In genomic region chr6:36547646-36548400, GRCh38 we compare ENCODE assay signal across 8 cellular contexts. TPM values are rescaled to one million over a fixed set of nuclear protein-coding genes. Genes with fewer than 3 reads are reported as not detected.
DNase-seq lines count a peak whose midpoint lies in the region; ATAC-seq and TF ChIP-seq lines count a peak whose summit lies in the region.

No MANE protein-coding gene starts in this region.

- H3K27me3 ChIP-seq in ACC112 (ENCODE audit: insufficient read depth, low read length) (no peaks in the 10 kb centered on the region), body of pancreas (no peaks in the 10 kb centered on the region), mucosa of stomach (ENCODE audit: control insufficient read depth, insufficient read depth, low read length) (no peaks in the 10 kb centered on the region)

- peak overlapping the region; percentile 99 for H3K9ac ChIP-seq in mucosa of stomach (ENCODE audit: low read length)

- H3K9me3 ChIP-seq in body of pancreas (no peaks in the 10 kb centered on the region), mucosa of stomach (ENCODE audit: control insufficient read depth, low read length) (no peaks in the 10 kb centered on the region)

- peak overlapping the region; percentile 60 for H2AFZ ChIP-seq in ACC112 (ENCODE audit: low read length, unreplicated experiment)

- no peaks in the 10 kb centered on the region for H3K36me3 ChIP-seq in ACC112 (ENCODE audit: insufficient read depth, low read length)
- H3K36me3 ChIP-seq in body of pancreas (replicated peaks in 1 of 2; ENCODE audit: insufficient read depth in 1 of 2, low read depth in 2 of 2) = no peaks in the 10 kb centered on the region
- no peaks in the 10 kb centered on the region for H3K36me3 ChIP-seq in mucosa of stomach (ENCODE audit: control insufficient read depth, insufficient read depth, low read length)

- TF ChIP-seq CTCF in body of pancreas (IDR thresholded peaks at IDR 0.05) = no peak

- ATAC-seq in body of pancreas = no peak
- no peak for ATAC-seq in HG02798 (IDR thresholded peaks at IDR 0.05; ENCODE audit: poor library complexity, unreplicated experiment)

- H3K4me3 ChIP-seq in ACC112 (ENCODE audit: low read depth, low read length) = peak overlapping the region; percentile 83
- H3K4me3 ChIP-seq in Jurkat, Clone E6-1 (ENCODE audit: low read length) = peak overlapping the region; percentile 76
- no peak overlapping the region for H3K4me3 ChIP-seq in body of pancreas
- H3K4me3 ChIP-seq in mucosa of stomach (ENCODE audit: low read length) = peak overlapping the region; percentile 90

- H3K79me2 ChIP-seq in ACC112 (ENCODE audit: control insufficient read depth, insufficient read depth, low read length, unreplicated experiment) = peaks cover 39% of the 10 kb centered on the region

- DNase-seq in Jurkat, Clone E6-1 (ENCODE audit: low read depth, low spot score) = no peak
- DNase-seq in body of pancreas (no peak), NCI-H1092 treated with DMSO at 0.1 percent for 48 hours (lab: John Stamatoyannopoulos, UW) (no peak), NCI-H2171 (lab: John Stamatoyannopoulos, UW) (no peak), NCI-H526 (lab: John Stamatoyannopoulos, UW) (no peak)

- WGBS in body of pancreas, 2 donors = 56 to 61% methylated on average over 13 of the region's 13 CpGs

- H3K27ac ChIP-seq in ACC112 (ENCODE audit: low read depth, low read length) (no peak overlapping the region), body of pancreas (peak overlapping the region in 3 of 4 donors; percentile 89 to 92 (median 92))

- intact Hi-C loops in body of pancreas (cut with DNase I) = no loop called here

- TF ChIP-seq POLR2A in body of pancreas (IDR thresholded peaks at IDR 0.05) = no peak

- H3K4me1 ChIP-seq in ACC112 (ENCODE audit: control insufficient read depth, insufficient read depth, low read length, unreplicated experiment) (peaks cover 25% of the 10 kb centered on the region), body of pancreas (peaks cover 33% of the 10 kb centered on the region), mucosa of stomach (ENCODE audit: control insufficient read depth, insufficient read depth, low read length) (peaks cover 20% of the 10 kb centered on the region)

RNA-seq across cellular contexts. Expression of gene STK38, which starts 0.5 kb away (rescaled TPM):
- 27.3 TPM for polyA plus RNA-seq in Jurkat, Clone E6-1 (2012; ENCODE audit: insufficient read depth, insufficient read length)
- 10 to 100 TPM; 11.9 to 16.2 TPM for total RNA-seq in body of pancreas

RNA-seq across cellular contexts. Expression of gene SRSF3, which starts 46.3 kb away (rescaled TPM):
- 867 TPM for polyA plus RNA-seq in Jurkat, Clone E6-1 (2012; ENCODE audit: insufficient read depth, insufficient read length)
- total RNA-seq in body of pancreas = 100 to 1,000 TPM in 1 of 2 donors, 10 to 100 TPM in 1; 86.4 to 113 TPM

Comparison
In these comparisons a context has a peak if more than half of its experiments do, and no peak if none do; other contexts are left out.
1. H3K4me3 ChIP-seq: peak in ACC112 (single experiment), Jurkat, Clone E6-1 (single experiment) and mucosa of stomach (single experiment); none in body of pancreas (0 of 2).